In the genomic region with DNA sequence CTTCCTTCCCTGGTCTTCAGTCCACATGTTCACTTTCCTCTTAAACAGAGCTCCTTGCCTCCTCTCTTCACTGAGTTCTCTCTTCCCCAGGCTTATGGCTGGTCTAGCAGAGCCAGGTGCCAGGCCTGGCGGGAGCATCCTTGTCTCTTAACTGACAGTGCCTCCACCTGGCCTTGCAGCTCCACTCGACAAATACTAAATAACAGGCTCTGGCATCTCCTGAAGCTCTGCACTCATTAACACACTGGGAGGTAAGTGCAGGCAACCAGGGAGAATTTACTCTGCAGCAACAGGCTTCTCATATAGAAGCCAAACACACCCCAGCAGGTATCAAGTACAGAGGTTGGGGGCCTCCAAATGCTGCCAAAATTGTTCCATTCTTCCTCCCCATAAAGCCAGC, we compare ENCODE assay signal across 23 cellular contexts.
DNase-seq lines count a peak whose midpoint lies in the region; ATAC-seq and TF ChIP-seq lines count a peak whose summit lies in the region.
"Had no signal": no experiment of that assay in that cellular context is flagged by ENCODE, and none has a peak within 500 bp of the region (broad histone marks: within the 10 kb centered on the region; RNA-seq: fewer than 3 reads in every experiment).

No MANE protein-coding gene starts in this region.

- no peaks in the 10 kb centered on the region for H3K36me3 ChIP-seq in left lung

- H3K4me1 ChIP-seq in left lung: no peaks in the 10 kb centered on the region
- H3K4me1 ChIP-seq: Caco-2, psoas muscle had no signal

- no peaks in the 10 kb centered on the region for H3K9me3 ChIP-seq in left lung
- H3K9me3 ChIP-seq: psoas muscle had no signal

- no peak overlapping the region for H3K27ac ChIP-seq in left lung
- H3K27ac ChIP-seq: psoas muscle, skin epidermis had no signal

- H3K4me3 ChIP-seq in left lung: no peak overlapping the region
- H3K4me3 ChIP-seq: psoas muscle, skin epidermis had no signal

- in situ Hi-C loops in G401 (cut with HindIII; ENCODE audit: low sequenced_read_pairs): no loop called here

- no peak for TF ChIP-seq CTCF in left lung (IDR thresholded peaks at IDR 0.05)

- intact Hi-C loops in left lung (cut with DNase I): no loop called here

- H3K27ac Mint-ChIP-seq in activated naive CD4-positive, alpha-beta T cell treated with anti-CD3 and anti-CD28 coated beads, Interleukin-2, amount 50 U/mL, for 72 hours: no peak overlapping the region
- H3K27ac Mint-ChIP-seq: activated B cell treated with CpG ODN at 0.5 μM for 24 hours; activated CD8-positive, alpha-beta T cell treated with anti-CD3 and anti-CD28 coated beads, Interleukin-2, amount 10 ng/mL, durations not matched to agents 7 days and 5 days; activated naive CD8-positive, alpha-beta T cell treated with anti-CD3 and anti-CD28 coated beads, Interleukin-2, amount 10 ng/mL, durations not matched to agents 7 days and 5 days; natural killer cell treated with Interleukin-12 subunit alpha and Interleukin-12 subunit beta and Interleukin-15 and Interleukin-18, amount 100 ng/mL, for 72 hours had no signal

- H3K36me3 Mint-ChIP-seq in activated naive CD4-positive, alpha-beta T cell treated with anti-CD3 and anti-CD28 coated beads, Interleukin-2, amount 50 U/mL, for 72 hours: no peaks in the 10 kb centered on the region
- H3K36me3 Mint-ChIP-seq: activated naive CD8-positive, alpha-beta T cell treated with anti-CD3 and anti-CD28 coated beads, Interleukin-2, amount 10 ng/mL, durations not matched to agents 7 days and 5 days; brain; natural killer cell treated with Interleukin-12 subunit alpha and Interleukin-12 subunit beta and Interleukin-15 and Interleukin-18, amount 100 ng/mL, for 72 hours had no signal

- no peaks in the 10 kb centered on the region for H3K27me3 ChIP-seq in left lung

- H3K9me3 Mint-ChIP-seq in activated naive CD4-positive, alpha-beta T cell treated with anti-CD3 and anti-CD28 coated beads, Interleukin-2, amount 50 U/mL, for 72 hours: peaks cover 0 to 4% of the 10 kb centered on the region in 2 donors
- H3K9me3 Mint-ChIP-seq: activated B cell treated with CpG ODN at 0.5 μM for 24 hours; activated naive CD8-positive, alpha-beta T cell treated with anti-CD3 and anti-CD28 coated beads, Interleukin-2, amount 10 ng/mL, durations not matched to agents 7 days and 5 days had no signal

- ATAC-seq in HG02759 (IDR thresholded peaks at IDR 0.05; ENCODE audit: unreplicated experiment) (no peak), left lung (no peak)
- ATAC-seq in activated naive CD4-positive, alpha-beta T cell treated with anti-CD3 and anti-CD28 coated beads, Interleukin-2, amount 50 U/mL, for 72 hours: no peak
- ATAC-seq: activated CD8-positive, alpha-beta T cell treated with anti-CD3 and anti-CD28 coated beads, Interleukin-2, amount 10 ng/mL, durations not matched to agents 7 days and 5 days; natural killer cell treated with Interleukin-12 subunit alpha and Interleukin-12 subunit beta and Interleukin-15 and Interleukin-18, amount 100 ng/mL, for 72 hours; psoas muscle; Right ventricle myocardium inferior had no signal

- DNase-seq in DMS79 treated with DMSO at 0.1 percent for 48 hours (lab: John Stamatoyannopoulos, UW): peak; percentile 78
- DNase-seq in NCI-H146 treated with DMSO at 0.1 percent for 48 hours (lab: John Stamatoyannopoulos, UW; ENCODE audit: unreplicated experiment): peak; percentile 79
- DNase-seq in NCI-H510A treated with DMSO at 0.1 percent for 48 hours (lab: John Stamatoyannopoulos, UW): peak; percentile 71
- DNase-seq in mesenteric fat pad (ENCODE audit: low spot score): peak; percentile 26
- DNase-seq in G401 (ENCODE audit: low spot score): no peak
- no peak for DNase-seq in activated naive CD4-positive, alpha-beta T cell treated with anti-CD3 and anti-CD28 coated beads, Interleukin-2, amount 50 U/mL, for 72 hours (ENCODE audit: low spot score in 2 of 2)
- no peak for DNase-seq in left lung
- DNase-seq: activated B cell treated with CpG ODN at 0.5 μM for 24 hours; activated CD8-positive, alpha-beta T cell treated with anti-CD3 and anti-CD28 coated beads, Interleukin-2, amount 10 ng/mL, durations not matched to agents 7 days and 5 days; activated naive CD8-positive, alpha-beta T cell treated with anti-CD3 and anti-CD28 coated beads, Interleukin-2, amount 10 ng/mL, durations not matched to agents 7 days and 5 days; foreskin fibroblast; hypothalamus; NCI-H446; psoas muscle; stimulated activated CD8-positive, alpha-beta memory T cell treated with anti-CD3 and anti-CD28 coated beads, Interleukin-4, amount 100 ng/mL, for 48 hours; substantia nigra; T-helper 2 cell had no signal

Comparison
In these comparisons a context has a peak if more than half of its experiments do, and no peak if none do; other contexts are left out.
1. DNase-seq: peak in DMS79 treated with DMSO at 0.1 percent for 48 hours (single experiment), NCI-H146 treated with DMSO at 0.1 percent for 48 hours (single experiment), NCI-H510A treated with DMSO at 0.1 percent for 48 hours (single experiment) and mesenteric fat pad (single experiment); none in G401 (single experiment), activated naive CD4-positive, alpha-beta T cell treated with anti-CD3 and anti-CD28 coated beads, Interleukin-2, amount 50 U/mL, for 72 hours (0 of 2) and left lung (0 of 2).